17 cellular contexts compared by ENCODE assay signal in the genomic region with DNA sequence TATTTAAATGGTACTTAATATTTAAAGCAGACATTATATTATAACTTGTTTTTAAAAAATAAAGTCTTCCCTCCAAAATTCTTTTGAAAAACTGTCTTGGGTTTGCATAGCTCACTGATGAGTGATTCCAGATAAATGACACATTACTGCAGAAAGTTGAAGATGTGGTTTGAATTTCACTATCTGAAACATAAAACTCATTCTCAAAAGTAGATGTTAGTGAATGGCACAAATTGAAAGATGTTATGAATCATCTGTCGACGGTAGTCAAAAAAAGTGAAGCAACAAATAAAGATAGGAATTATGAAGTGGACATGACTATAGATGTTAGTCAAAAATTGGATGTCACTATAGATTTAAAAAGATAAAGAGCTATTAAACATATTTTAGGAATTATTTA.
"Had no signal": no experiment of that assay in that cellular context is flagged by ENCODE, and none has a peak within 500 bp of the region (broad histone marks: within the 10 kb centered on the region; RNA-seq: fewer than 3 reads in every experiment).

No MANE protein-coding gene starts in this region.

- ATAC-seq: left lung had no signal

- DNase-seq: activated B cell treated with CpG ODN at 0.5 μM for 24 hours; activated CD4-positive, alpha-beta memory T cell treated with anti-CD3 and anti-CD28 coated beads for 36 hours; activated CD4-positive, alpha-beta T cell treated with anti-CD3 and anti-CD28 coated beads for 4 hours; activated gamma-delta T cell treated with Interleukin-2 at 50 U/mL for 16 hours; activated T-cell treated with anti-CD3 and anti-CD28 coated beads for 4 hours; dorsolateral prefrontal cortex; foreskin melanocyte; hypothalamus; left lung; mammary epithelial cell; midbrain; retina; stimulated activated CD4-positive, alpha-beta T cell treated with anti-CD3 and anti-CD28 coated beads, Interleukin-12 subunit alpha, Interleukin-12 subunit beta, amount 100 ng/mL, for 4 hours; stimulated activated CD4-positive, alpha-beta T cell treated with anti-CD3 and anti-CD28 coated beads, Interleukin-1b, Interleukin-23, amount 100 ng/mL, for 48 hours; stimulated activated CD8-positive, alpha-beta memory T cell treated with anti-CD3 and anti-CD28 coated beads, Interleukin-4, amount 100 ng/mL, for 48 hours; stimulated activated naive CD4-positive, alpha-beta T cell treated with Interleukin-2 at 50 U/mL for 16 hours; substantia nigra had no signal
